ENCODE assay signal across 8 cellular contexts in the genomic region with DNA sequence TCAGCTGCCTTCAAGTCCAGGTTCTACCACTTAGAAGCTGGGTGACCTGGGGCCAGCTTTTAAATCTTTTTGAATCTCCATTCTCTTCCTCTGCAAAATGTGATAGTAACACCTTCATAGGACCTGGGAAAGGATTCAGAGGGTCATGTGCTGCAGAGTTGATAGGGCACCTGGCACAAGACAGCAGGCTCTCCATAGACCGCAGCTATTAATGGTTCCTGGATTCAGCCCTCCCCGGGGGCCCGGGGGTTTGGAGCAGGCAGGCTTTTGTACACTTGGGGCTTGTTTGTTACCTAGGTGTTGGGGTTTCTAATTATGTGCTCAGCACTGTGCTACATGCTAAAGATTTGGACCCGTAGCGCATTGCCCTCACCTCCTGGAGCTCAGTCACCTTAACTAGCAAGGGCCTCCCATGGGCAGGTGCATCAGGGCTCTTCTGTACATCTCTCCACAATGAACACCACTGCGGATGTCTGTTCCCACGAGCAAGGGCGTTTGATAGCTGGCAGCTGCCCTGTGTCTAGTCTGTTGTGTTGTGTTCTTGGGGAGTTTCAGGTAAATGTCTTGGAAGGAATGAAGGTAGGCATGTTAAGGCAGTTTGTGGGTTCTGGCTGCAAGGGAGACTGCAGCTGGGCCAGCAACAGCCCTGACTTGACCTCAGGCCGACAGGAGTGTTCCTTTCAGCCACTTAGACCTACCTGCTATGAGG. TPM values are rescaled to one million over a fixed set of nuclear protein-coding genes. Genes with fewer than 3 reads are reported as not detected.
DNase-seq lines count a peak whose midpoint lies in the region; ATAC-seq and TF ChIP-seq lines count a peak whose summit lies in the region.

No MANE protein-coding gene starts in this region.

- H3K27ac ChIP-seq in H9 (ENCODE audit: insufficient read length, low read depth, low read length) (peak overlapping the region; percentile 55), prostate gland (peak overlapping the region; percentile 43 to 51)

- H3K9me3 Mint-ChIP-seq in H9, result no peaks in the 10 kb centered on the region; a peak in 1 of 5 replicates
- H3K9me3 Mint-ChIP-seq in glutamatergic neuron (ENCODE audit: unreplicated experiment), result peaks cover 27% of the 10 kb centered on the region

- H3K27me3 Mint-ChIP-seq in H9 (ENCODE audit: low read depth), result no peaks in the 10 kb centered on the region
- H3K27me3 Mint-ChIP-seq in T-helper 17 cell, result no peaks in the 10 kb centered on the region
- H3K27me3 Mint-ChIP-seq in glutamatergic neuron (ENCODE audit: unreplicated experiment), result peaks cover 6% of the 10 kb centered on the region

- no peaks in the 10 kb centered on the region for H3K79me1 ChIP-seq in H9 (ENCODE audit: insufficient read depth, low read depth, low read length, poor library complexity, severe bottlenecking)

- H3K27ac Mint-ChIP-seq in H9 (peak overlapping the region; percentile 94 to 99 (median 98)), T-helper 17 cell (peak overlapping the region; percentile 96), glutamatergic neuron (ENCODE audit: unreplicated experiment) (peak overlapping the region; percentile 98)

- peak overlapping the region; percentile 15 for H3K23ac ChIP-seq in H9 (ENCODE audit: insufficient read length, low read depth, low read length)

- H2AK5ac ChIP-seq in H9 (ENCODE audit: insufficient read length, low read length), result no peak overlapping the region

- H3K14ac ChIP-seq in H9 (ENCODE audit: insufficient read depth, low read length), result 0 out of 2 replicates have a peak overlapping the region, but pooled peaks have one; percentile 23

- H3K4ac ChIP-seq in H9 (ENCODE audit: low read depth, low read length), result no peak overlapping the region; the same call in 1 of the 2 replicates

- peaks cover 5% of the 10 kb centered on the region for H3K23me2 ChIP-seq in H9 (ENCODE audit: insufficient read length, low read depth, low read length, poor library complexity, severe bottlenecking)

- H3K79me2 ChIP-seq in H9 (ENCODE audit: insufficient read depth, low read length), result peaks cover 86% of the 10 kb centered on the region

- TF ChIP-seq CTCF in H9 (conservative IDR thresholded peaks at IDR 0.05) (no peak), glutamatergic neuron (IDR thresholded peaks at IDR 0.05; ENCODE audit: partially characterized antibody, unreplicated experiment) (no peak), prostate gland (IDR thresholded peaks at IDR 0.05) (no peak)

- ATAC-seq in T-helper 17 cell, result peak; percentile 13

- DNase-seq in H9 (no peak), T-helper 17 cell (no peak), glutamatergic neuron (no peak), prostate gland (ENCODE audit: low spot score) (no peak), activated gamma-delta T cell (lab: John Stamatoyannopoulos, UW) (no peak), HuH-7.5 (ENCODE audit: low spot score) (no peak), AG20443 (ENCODE audit: low spot score) (no peak), LoVo (ENCODE audit: low spot score) (no peak)

- H3K4me1 Mint-ChIP-seq in H9 (peaks cover 82 to 96% of the 10 kb centered on the region in 2 experiments), T-helper 17 cell (peaks cover 61% of the 10 kb centered on the region), glutamatergic neuron (ENCODE audit: low read depth, unreplicated experiment) (peaks cover 72% of the 10 kb centered on the region)

- H3K18ac ChIP-seq in H9 (ENCODE audit: insufficient read length, low read depth, low read length), result no peak overlapping the region

- no peak overlapping the region for H4K5ac ChIP-seq in H9 (ENCODE audit: insufficient read length, low read depth, low read length)

- H2BK15ac ChIP-seq in H9 (ENCODE audit: low read depth, low read length), result no peak overlapping the region

- H2BK12ac ChIP-seq in H9 (ENCODE audit: insufficient read length, low read depth, low read length), result peak overlapping the region; percentile 2

- no peak overlapping the region for H3K4me3 ChIP-seq in prostate gland

- no peak overlapping the region for H4K8ac ChIP-seq in H9 (replicated peaks; ENCODE audit: insufficient read length, low read depth, low read length)

- H4K91ac ChIP-seq in H9 (ENCODE audit: insufficient read length, low read depth, low read length), result no peak overlapping the region

- intact Hi-C loops in prostate gland (cut with DNase I), result no loop called here

- WGBS in H9 (ENCODE audit: extremely low coverage, insufficient read length, low lambda C conversion rate), result no CpG with 5 or more reads among the region's 9 CpGs
- WGBS in prostate gland, result 29% methylated on average over 9 of the region's 9 CpGs

- no peak overlapping the region for H3K9ac ChIP-seq in H9 (ENCODE audit: extremely low read depth, insufficient read length, low read length)

- no peaks in the 10 kb centered on the region for H3K9me3 ChIP-seq in H9 (ENCODE audit: control insufficient read depth, low read depth, low read length)
- no peaks in the 10 kb centered on the region for H3K9me3 ChIP-seq in T-helper 17 cell (ENCODE audit: control insufficient read depth, low read length, poor library complexity, severe bottlenecking)
- no peaks in the 10 kb centered on the region for H3K9me3 ChIP-seq in prostate gland

- H4K20me1 ChIP-seq in H9 (ENCODE audit: control insufficient read depth, insufficient read depth, insufficient read length), result no peaks in the 10 kb centered on the region

- H3K4me3 Mint-ChIP-seq in H9, result peak overlapping the region; percentile 41 to 71
- peak overlapping the region; percentile 87 for H3K4me3 Mint-ChIP-seq in T-helper 17 cell
- H3K4me3 Mint-ChIP-seq in glutamatergic neuron (ENCODE audit: unreplicated experiment), result peak overlapping the region; percentile 81

- H3K4me1 ChIP-seq in H9 (ENCODE audit: insufficient read depth, low read length) (peaks cover 40% of the 10 kb centered on the region), prostate gland (replicated peaks) (peaks cover 39% of the 10 kb centered on the region)

- no peak for TF ChIP-seq POLR2A in prostate gland (IDR thresholded peaks at IDR 0.05)

- H2BK20ac ChIP-seq in H9 (ENCODE audit: low read depth, low read length, poor library complexity, severe bottlenecking), result peak overlapping the region; percentile 32

- no peaks in the 10 kb centered on the region for H3K36me3 ChIP-seq in prostate gland

- peaks cover 11 to 22% (median 14%) of the 10 kb centered on the region in 3 experiments; a peak in 6 of 7 replicates for H3K36me3 Mint-ChIP-seq in H9 (ENCODE audit: insufficient read depth in 1 of 3, low read depth in 3 of 3)
- H3K36me3 Mint-ChIP-seq in T-helper 17 cell (ENCODE audit: low read depth), result peaks cover 2% of the 10 kb centered on the region
- no peaks in the 10 kb centered on the region for H3K36me3 Mint-ChIP-seq in glutamatergic neuron (ENCODE audit: unreplicated experiment)

- no peak overlapping the region for H2BK120ac ChIP-seq in H9 (ENCODE audit: low read depth, low read length, poor library complexity, severe bottlenecking)

- no peak overlapping the region for H2BK5ac ChIP-seq in H9 (ENCODE audit: insufficient read length, low read length)

- no peaks in the 10 kb centered on the region for H3K27me3 ChIP-seq in H9 (ENCODE audit: insufficient read depth, low read length)
- H3K27me3 ChIP-seq in prostate gland (replicated peaks; ENCODE audit: insufficient read depth), result no peaks in the 10 kb centered on the region

- no peak overlapping the region for H3T11ph ChIP-seq in H9 (ENCODE audit: low read length)

- H2AFZ ChIP-seq in H9 (ENCODE audit: low read length), result no peak overlapping the region

- peak overlapping the region; percentile 35 for H3K4me2 ChIP-seq in H9 (ENCODE audit: insufficient read depth, insufficient read length, low read length)

- H3K56ac ChIP-seq in H9 (ENCODE audit: insufficient read length, low read depth, low read length), result no peak overlapping the region

RNA-seq across cellular contexts. Expression of a gene that starts 12.1 kb away (rescaled TPM):
- total RNA-seq in H9 (2021) (243 and 251 TPM in 2 replicates), T-helper 17 cell (100 to 1,000 TPM; 193 to 241 TPM), glutamatergic neuron (ENCODE audit: unreplicated experiment) (489 TPM), prostate gland (100 to 1,000 TPM in 1 of 2 donors, 10 to 100 TPM in 1; 94.7 to 197 TPM)
